ENCODE assay signal across 15 cellular contexts in genomic region chr2:9991829-9992273, GRCh38. TPM values are rescaled to one million over a fixed set of nuclear protein-coding genes. Genes with fewer than 3 reads are reported as not detected.
DNase-seq lines count a peak whose midpoint lies in the region; ATAC-seq, FAIRE-seq and TF ChIP-seq lines count a peak whose summit lies in the region.
"Had no signal": no experiment of that assay in that cellular context is flagged by ENCODE, and none has a peak within 500 bp of the region (broad histone marks: within the 10 kb centered on the region; RNA-seq: fewer than 3 reads in every experiment).

No MANE protein-coding gene starts in this region.

- TF ChIP-seq POLR2A in esophagus squamous epithelium (IDR thresholded peaks at IDR 0.05), result no peak

- H3K4me3 ChIP-seq in esophagus squamous epithelium, result no peak overlapping the region

- no peaks in the 10 kb centered on the region for H3K27me3 ChIP-seq in esophagus squamous epithelium

- no peaks in the 10 kb centered on the region for H3K9me3 ChIP-seq in esophagus squamous epithelium

- peaks cover 14% of the 10 kb centered on the region for H3K4me1 Mint-ChIP-seq in activated T-cell treated with anti-CD3 and anti-CD28 coated beads, Interleukin-2, amount 50 U/mL, for 72 hours (ENCODE audit: low read depth)
- H3K4me1 Mint-ChIP-seq: stimulated activated naive CD8-positive, alpha-beta T cell treated with anti-CD3 and anti-CD28 coated beads, Interleukin-15, amount 100 ng/mL, for 72 hours had no signal

- H3K9me3 Mint-ChIP-seq in activated T-cell treated with anti-CD3 and anti-CD28 coated beads, Interleukin-2, amount 50 U/mL, for 72 hours, result no peaks in the 10 kb centered on the region
- H3K9me3 Mint-ChIP-seq: CD4-positive, alpha-beta T cell; H9; stimulated activated naive CD8-positive, alpha-beta T cell treated with anti-CD3 and anti-CD28 coated beads, Interleukin-15, amount 100 ng/mL, for 72 hours; WTC11 had no signal

- no peak overlapping the region for H3K27ac Mint-ChIP-seq in activated T-cell treated with anti-CD3 and anti-CD28 coated beads, Interleukin-2, amount 50 U/mL, for 72 hours
- H3K27ac Mint-ChIP-seq: CD4-positive, alpha-beta T cell; H9; WTC11 had no signal

- no peak overlapping the region for H3K4me3 Mint-ChIP-seq in activated T-cell treated with anti-CD3 and anti-CD28 coated beads, Interleukin-2, amount 50 U/mL, for 72 hours
- H3K4me3 Mint-ChIP-seq: CD4-positive, alpha-beta T cell; H9; stimulated activated naive CD8-positive, alpha-beta T cell treated with anti-CD3 and anti-CD28 coated beads, Interleukin-15, amount 100 ng/mL, for 72 hours; WTC11 had no signal

- no peak for FAIRE-seq in RCC 7860 (lab: Jason Lieb, UNC)

- DNase-seq in HT1080 (ENCODE audit: low read depth) (peak; percentile 33), RCC 7860 (ENCODE audit: low spot score) (peak; percentile 8), esophagus squamous epithelium (lab: John Stamatoyannopoulos, UW) (no peak), pulmonary artery endothelial cell (ENCODE audit: low read depth, low spot score) (peak; percentile 43), NCI-H2107 (lab: John Stamatoyannopoulos, UW) (no peak), SW 1271 (lab: John Stamatoyannopoulos, UW) (no peak), C1 segment of cervical spinal cord (lab: John Stamatoyannopoulos, UW) (no peak)
- no peak for DNase-seq in activated T-cell treated with anti-CD3 and anti-CD28 coated beads, Interleukin-2, amount 50 U/mL, for 72 hours
- DNase-seq: CD4-positive, alpha-beta T cell; cortex of kidney; H9; NCI-H1105 treated with DMSO at 0.1 percent for 48 hours; NCI-H345; stimulated activated naive CD8-positive, alpha-beta T cell treated with anti-CD3 and anti-CD28 coated beads, Interleukin-15, amount 100 ng/mL, for 72 hours had no signal

- ATAC-seq in activated T-cell treated with anti-CD3 and anti-CD28 coated beads, Interleukin-2, amount 50 U/mL, for 72 hours (replicated peaks in 1 of 2), result no peak
- ATAC-seq: stimulated activated naive CD8-positive, alpha-beta T cell treated with anti-CD3 and anti-CD28 coated beads, Interleukin-15, amount 100 ng/mL, for 72 hours; WTC11 had no signal

- H3K27me3 Mint-ChIP-seq in activated T-cell treated with anti-CD3 and anti-CD28 coated beads, Interleukin-2, amount 50 U/mL, for 72 hours (ENCODE audit: low read depth), result no peaks in the 10 kb centered on the region
- H3K27me3 Mint-ChIP-seq: CD4-positive, alpha-beta T cell had no signal

- H3K36me3 ChIP-seq in esophagus squamous epithelium, result peaks cover 0 to 94% (median 5%) of the 10 kb centered on the region in 3 donors

- intact Hi-C loops in esophagus squamous epithelium (cut with DNase I), result no loop called here

- 64 to 82% methylated on average over 6 of the region's 6 CpGs for WGBS in esophagus squamous epithelium, 2 donors

- H3K4me1 ChIP-seq in esophagus squamous epithelium, result peaks cover 9 to 42% (median 27%) of the 10 kb centered on the region in 3 donors

- no peaks in the 10 kb centered on the region for H3K36me3 Mint-ChIP-seq in activated T-cell treated with anti-CD3 and anti-CD28 coated beads, Interleukin-2, amount 50 U/mL, for 72 hours (ENCODE audit: insufficient read depth in 2 of 2)
- H3K36me3 Mint-ChIP-seq: WTC11 had no signal

- TF ChIP-seq CTCF in esophagus squamous epithelium (IDR thresholded peaks at IDR 0.05), result no peak

- H3K27ac ChIP-seq in esophagus squamous epithelium, result peak overlapping the region in 3 of 4 donors; percentile 9 to 13 (median 12)

RNA-seq across cellular contexts. Expression of gene GRHL1, which starts 40.4 kb away (rescaled TPM):
- total RNA-seq in HT1080 (2014; rRNA removed; shearing (Covaris generic)), result 0.11 and 0.17 TPM in 2 replicates
- 0.06 and 0.42 TPM in 2 replicates for polyA plus RNA-seq in HT1080 (2015; cell fraction: cytosol; rRNA removed)
- 0.44 and 0.53 TPM in 2 replicates for polyA plus RNA-seq in HT1080 (2015; cell fraction: nucleus; rRNA removed)
- 100 to 1,000 TPM in 3 of 4 donors, 10 to 100 TPM in 1; 76.3 to 192 (median 115) TPM for total RNA-seq in esophagus squamous epithelium
- 0.53 and 1.2 TPM in 2 replicates for total RNA-seq in pulmonary artery endothelial cell
- 1 to 10 TPM in 1 of 2 donors, under 1 TPM in 1; 0.83 to 1.1 TPM for total RNA-seq in activated T-cell treated with anti-CD3 and anti-CD28 coated beads, Interleukin-2, amount 50 U/mL, for 72 hours

RNA-seq across cellular contexts. Expression of gene KLF11, which starts 51.5 kb away (rescaled TPM):
- 2.9 and 3.7 TPM in 2 replicates for total RNA-seq in HT1080 (2014; rRNA removed; shearing (Covaris generic))
- polyA plus RNA-seq in HT1080 (2015; cell fraction: cytosol; rRNA removed), result 6.3 and 7.4 TPM in 2 replicates
- 4.1 and 5.1 TPM in 2 replicates for polyA plus RNA-seq in HT1080 (2015; cell fraction: nucleus; rRNA removed)
- total RNA-seq in esophagus squamous epithelium, result 10 to 100 TPM in 2 of 4 donors, 1 to 10 TPM in 2; 2.2 to 13.2 (median 8.2) TPM
- total RNA-seq in pulmonary artery endothelial cell, result 5.3 and 5.4 TPM in 2 replicates
- total RNA-seq in activated T-cell treated with anti-CD3 and anti-CD28 coated beads, Interleukin-2, amount 50 U/mL, for 72 hours, result 10 to 100 TPM in 1 of 2 donors, 1 to 10 TPM in 1; 5.9 to 11.0 TPM

Comparison
In these comparisons a context has a peak if more than half of its experiments do, and no peak if none do; other contexts are left out.
1. DNase-seq: peak in HT1080 (single experiment), RCC 7860 (single experiment) and pulmonary artery endothelial cell (single experiment); none in esophagus squamous epithelium (single experiment), NCI-H2107 (single experiment), SW 1271 (0 of 2), activated T-cell treated with anti-CD3 and anti-CD28 coated beads, Interleukin-2, amount 50 U/mL, for 72 hours (0 of 2) and C1 segment of cervical spinal cord (0 of 14).
2. RNA of gene GRHL1, which starts 40.4 kb away (total RNA-seq): 76.3 to 192 TPM in esophagus squamous epithelium; 0.83 to 1.1 TPM in activated T-cell treated with anti-CD3 and anti-CD28 coated beads, Interleukin-2, amount 50 U/mL, for 72 hours, 0.53 to 1.2 TPM in pulmonary artery endothelial cell and 0.11 to 0.17 TPM in HT1080; every median in the first group is over 10 times any median in the second.